ENCODE assay signal across 1 cellular context in the genomic region with DNA sequence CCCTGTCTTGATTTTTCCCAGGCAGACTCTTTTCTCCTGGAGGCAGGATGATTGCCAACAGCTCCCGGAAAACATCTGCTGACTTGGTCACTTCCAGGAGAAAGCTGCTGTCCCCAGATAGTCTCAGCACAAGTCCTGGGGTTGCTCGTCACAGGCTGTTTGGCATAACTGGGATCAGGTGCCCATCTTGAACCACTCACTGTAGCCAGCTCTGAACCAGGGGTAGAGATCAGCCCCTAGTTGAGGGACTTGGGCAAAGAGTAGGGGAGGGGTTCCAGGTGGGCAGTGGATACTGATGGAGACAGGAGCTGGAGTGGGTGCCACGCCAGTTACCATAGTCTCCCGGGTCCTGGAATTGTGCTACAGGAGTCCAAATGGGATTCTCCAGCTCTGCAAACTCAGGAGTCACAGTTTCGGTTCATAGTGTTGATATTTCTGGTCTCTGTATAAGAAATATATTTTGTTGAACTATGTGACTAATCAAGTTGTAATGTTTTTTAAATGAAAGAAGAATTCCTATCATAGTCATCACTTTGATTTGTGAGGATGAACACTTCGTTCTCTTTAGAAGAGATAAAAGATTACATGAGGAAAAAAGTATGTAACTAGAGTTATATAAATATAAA.
TF ChIP-seq lines count a peak whose summit lies in the region.

No MANE protein-coding gene starts in this region.

TF ChIP-seq in SK-N-SH treated with all-trans-retinoic acid at 6 μM for 48 hours, 23 proteins besides CTCF, POLR2A, EP300 and RAD21 (continued from another document):
- TF ChIP-seq, protein P1, sequence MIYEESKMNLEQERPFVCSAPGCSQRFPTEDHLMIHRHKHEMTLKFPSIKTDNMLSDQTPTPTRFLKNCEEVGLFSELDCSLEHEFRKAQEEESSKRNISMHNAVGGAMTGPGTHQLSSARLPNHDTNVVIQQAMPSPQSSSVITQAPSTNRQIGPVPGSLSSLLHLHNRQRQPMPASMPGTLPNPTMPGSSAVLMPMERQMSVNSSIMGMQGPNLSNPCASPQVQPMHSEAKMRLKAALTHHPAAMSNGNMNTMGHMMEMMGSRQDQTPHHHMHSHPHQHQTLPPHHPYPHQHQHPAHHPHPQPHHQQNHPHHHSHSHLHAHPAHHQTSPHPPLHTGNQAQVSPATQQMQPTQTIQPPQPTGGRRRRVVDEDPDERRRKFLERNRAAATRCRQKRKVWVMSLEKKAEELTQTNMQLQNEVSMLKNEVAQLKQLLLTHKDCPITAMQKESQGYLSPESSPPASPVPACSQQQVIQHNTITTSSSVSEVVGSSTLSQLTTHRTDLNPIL (CRISPR knock-in tag; IDR thresholded peaks at IDR 0.05; ENCODE audit: low read depth) = no peak
- TF ChIP-seq ZFP3 (CRISPR knock-in tag; IDR thresholded peaks at IDR 0.05) = no peak
- no peak for TF ChIP-seq TCF4 (CRISPR knock-in tag; IDR thresholded peaks at IDR 0.05; ENCODE audit: borderline replicate concordance)
